ENCODE assay signal across 8 cellular contexts in the genomic region with DNA sequence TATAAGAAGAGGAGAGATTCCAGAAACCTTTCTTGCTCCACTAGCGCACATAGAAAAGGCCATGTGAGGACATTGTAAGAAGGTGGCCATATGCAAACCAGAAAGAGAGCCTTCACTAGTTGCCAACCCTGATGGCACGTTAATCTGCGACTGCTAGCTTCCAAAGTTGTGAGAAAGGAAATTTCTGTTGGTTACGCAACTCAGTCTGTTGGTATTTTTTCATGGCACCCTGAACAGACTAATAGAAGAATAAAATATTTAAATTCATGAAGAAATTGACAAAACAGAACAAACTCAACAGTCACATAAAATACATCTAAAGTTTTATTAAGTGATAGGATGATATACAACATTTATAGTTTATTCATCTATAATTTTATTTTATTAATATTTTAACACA.
"Had no signal": no experiment of that assay in that cellular context is flagged by ENCODE, and none has a peak within 500 bp of the region (broad histone marks: within the 10 kb centered on the region; RNA-seq: fewer than 3 reads in every experiment).

No MANE protein-coding gene starts in this region.

- ATAC-seq: GM23338, HCT116 had no signal

- H3K36me3 ChIP-seq: HAP-1 had no signal

- H3K9me3 ChIP-seq: HAP-1 had no signal

- H3K27ac ChIP-seq: KMS-11 had no signal

- DNase-seq: H7, HFFc6, Karpas-422, KBM-7 had no signal

- H2AFZ ChIP-seq: GM23338 had no signal

- H3K9ac ChIP-seq: KMS-11 had no signal

- H3K4me2 ChIP-seq: GM23338, KMS-11 had no signal

- H3K4me3 ChIP-seq: GM23338, HAP-1 had no signal
